Comparison of ENCODE assay signal across 32 cellular contexts in genomic region chrX:151711154-151711553, GRCh38. TPM values are rescaled to one million over a fixed set of nuclear protein-coding genes. Genes with fewer than 3 reads are reported as not detected.
"Had no signal": no experiment of that assay in that cellular context is flagged by ENCODE, and none has a peak within 500 bp of the region (broad histone marks: within the 10 kb centered on the region; RNA-seq: fewer than 3 reads in every experiment).

No MANE protein-coding gene starts in this region.

- H3K27me3 ChIP-seq: MG63 had no signal

- H3K4me3 ChIP-seq: MG63, PC-9 had no signal

- H3K36me3 ChIP-seq: MG63, WERI-Rb-1 had no signal

- H2AFZ ChIP-seq: PC-9 had no signal

- FAIRE-seq: bronchial epithelial cell, RCC 7860 had no signal

- H3K4me2 ChIP-seq: PC-9 had no signal

- H3K9me3 ChIP-seq: MG63 had no signal

- DNase-seq: activated CD4-positive, alpha-beta memory T cell treated with anti-CD3 and anti-CD28 coated beads, Interleukin-2, amount 10 ng/mL, durations not matched to agents 7 days and 5 days; activated CD4-positive, alpha-beta T cell treated with anti-CD3 and anti-CD28 coated beads for 1 hour; activated CD4-positive, alpha-beta T cell treated with anti-CD3 and anti-CD28 coated beads for 48 hours; activated CD4-positive, CD25-positive, alpha-beta regulatory T cell; activated CD8-positive, alpha-beta memory T cell treated with anti-CD3 and anti-CD28 coated beads for 24 hours; activated CD8-positive, alpha-beta memory T cell treated with anti-CD3 and anti-CD28 coated beads, Interleukin-2, amount 10 ng/mL, durations not matched to agents 7 days and 5 days; activated CD8-positive, alpha-beta memory T cell treated with anti-CD3 and anti-CD28 coated beads, Interleukin-2, amount 50 U/mL, for 48 hours; activated effector memory CD4-positive, alpha-beta T cell treated with Interleukin-2 at 50 U/mL for 16 hours; activated naive CD4-positive, alpha-beta T cell treated with anti-CD3 and anti-CD28 coated beads, Interleukin-2, amount 10 ng/mL, durations not matched to agents 7 days and 5 days; activated naive CD8-positive, alpha-beta T cell treated with anti-CD3 and anti-CD28 coated beads, Interleukin-2, amount 50 U/mL, for 24 hours; activated T-cell treated with anti-CD3 and anti-CD28 coated beads, Interleukin-2, amount 50 U/mL, for 48 hours; anterior cingulate cortex; central memory CD4-positive, alpha-beta T cell; Kasumi-1; NCI-H1048; NCI-H1436 treated with DMSO at 0.1 percent for 48 hours; NCI-H1694 treated with DMSO at 0.1 percent for 48 hours; NCI-H345; NCI-H524 treated with DMSO at 0.1 percent for 48 hours; PC-9; Right ventricle myocardium superior; SW 1271; T-helper 1 cell; T-helper 2 cell; T-helper 9 cell; WERI-Rb-1 had no signal

- ATAC-seq: activated CD8-positive, alpha-beta memory T cell treated with anti-CD3 and anti-CD28 coated beads, Interleukin-2, amount 10 ng/mL, durations not matched to agents 7 days and 5 days; activated naive CD8-positive, alpha-beta T cell treated with anti-CD3 and anti-CD28 coated beads, Interleukin-2, amount 50 U/mL, for 24 hours had no signal

- H3K27ac ChIP-seq: PC-9, RWPE1, WERI-Rb-1 had no signal

RNA-seq across cellular contexts. Expression of gene FATE1, which starts 4.7 kb away (rescaled TPM):
- total RNA-seq: activated CD4-positive, alpha-beta memory T cell treated with anti-CD3 and anti-CD28 coated beads, Interleukin-2, amount 10 ng/mL, durations not matched to agents 7 days and 5 days; activated CD8-positive, alpha-beta memory T cell treated with anti-CD3 and anti-CD28 coated beads, Interleukin-2, amount 10 ng/mL, durations not matched to agents 7 days and 5 days; bronchial epithelial cell; NCI-H460; OCI-LY7; PC-9 had no signal

RNA-seq across cellular contexts. Expression of gene PRRG3, which starts 15.9 kb away (rescaled TPM):
- total RNA-seq: activated CD4-positive, alpha-beta memory T cell treated with anti-CD3 and anti-CD28 coated beads, Interleukin-2, amount 10 ng/mL, durations not matched to agents 7 days and 5 days; activated CD8-positive, alpha-beta memory T cell treated with anti-CD3 and anti-CD28 coated beads, Interleukin-2, amount 10 ng/mL, durations not matched to agents 7 days and 5 days; bronchial epithelial cell; NCI-H460; OCI-LY7; PC-9 had no signal

RNA-seq across cellular contexts. Expression of gene CNGA2, which starts 23.4 kb away (rescaled TPM):
- total RNA-seq: activated CD4-positive, alpha-beta memory T cell treated with anti-CD3 and anti-CD28 coated beads, Interleukin-2, amount 10 ng/mL, durations not matched to agents 7 days and 5 days; activated CD8-positive, alpha-beta memory T cell treated with anti-CD3 and anti-CD28 coated beads, Interleukin-2, amount 10 ng/mL, durations not matched to agents 7 days and 5 days; bronchial epithelial cell; NCI-H460; OCI-LY7; PC-9; Right ventricle myocardium superior had no signal
